Comparison of ENCODE assay signal across 31 cellular contexts in the genomic region with DNA sequence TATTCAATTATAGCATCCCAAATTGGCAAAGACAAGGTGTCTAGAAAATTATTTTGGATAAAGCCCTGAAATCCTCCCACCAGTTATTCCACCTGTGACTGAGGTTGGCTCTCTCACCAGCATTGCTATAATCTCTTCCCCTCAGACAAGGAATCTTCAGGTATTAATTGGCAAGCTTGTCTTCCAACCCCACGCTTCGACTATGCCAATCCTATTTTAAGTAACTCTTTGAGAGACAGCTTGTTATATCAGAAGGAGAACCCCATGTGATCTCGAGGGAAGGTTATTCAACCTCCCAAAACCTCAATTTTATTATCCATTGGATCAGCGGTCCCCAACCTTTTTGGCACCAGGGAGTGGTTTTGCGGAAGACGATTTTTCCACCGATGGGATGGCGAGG.
"Had no signal": no experiment of that assay in that cellular context is flagged by ENCODE, and none has a peak within 500 bp of the region (broad histone marks: within the 10 kb centered on the region; RNA-seq: fewer than 3 reads in every experiment).

No MANE protein-coding gene starts in this region.

- H3K9me3 Mint-ChIP-seq: activated CD4-positive, alpha-beta memory T cell treated with anti-CD3 and anti-CD28 coated beads for 36 hours; activated CD4-positive, alpha-beta T cell treated with anti-CD3 and anti-CD28 coated beads, Interleukin-2, amount 10 ng/mL, durations not matched to agents 24 days and 14 days; activated naive CD4-positive, alpha-beta T cell treated with anti-CD3 and anti-CD28 coated beads, Interleukin-2, amount 10 ng/mL, durations not matched to agents 7 days and 5 days; activated naive CD4-positive, alpha-beta T cell treated with anti-CD3 and anti-CD28 coated beads, Interleukin-2, amount 50 U/mL, for 72 hours; activated naive CD8-positive, alpha-beta T cell treated with anti-CD3 and anti-CD28 coated beads, Interleukin-2, amount 10 ng/mL, durations not matched to agents 7 days and 5 days; activated T-helper 1 cell treated with anti-CD3 and anti-CD28 coated beads, Interleukin-12 subunit alpha, Interleukin-12 subunit beta, Interleukin-2, Interleukin-4 antibody, amounts not matched to agents 30 ng/mL and 10 ng/mL and 1 ng/mL, durations not matched to agents 14 hours and 24 hours and 36 hours; activated T-helper 2 cell treated with anti-CD3 and anti-CD28 coated beads, Interferon-gamma antibody, Interleukin-2, Interleukin-4, amounts not matched to agents 10 μg/mL and 5 μg/mL and 100 μg/mL, durations not matched to agents 14 hours and 24 hours and 36 hours; central memory CD8-positive, alpha-beta T cell had no signal

- H3K27me3 Mint-ChIP-seq: activated CD4-positive, alpha-beta T cell treated with anti-CD3 and anti-CD28 coated beads, Interleukin-2, amount 10 ng/mL, durations not matched to agents 24 days and 14 days; activated CD8-positive, alpha-beta memory T cell treated with anti-CD3 and anti-CD28 coated beads, Interleukin-2, amount 10 ng/mL, durations not matched to agents 7 days and 5 days had no signal

- H3K4me3 ChIP-seq: ascending aorta, breast epithelium, colonic mucosa, esophagus muscularis mucosa, gastrocnemius medialis, heart left ventricle had no signal

- H3K27me3 ChIP-seq: ascending aorta, breast epithelium, colonic mucosa, esophagus muscularis mucosa, gastrocnemius medialis, heart left ventricle had no signal

- H3K36me3 ChIP-seq: ascending aorta, breast epithelium, colonic mucosa, esophagus muscularis mucosa, gastrocnemius medialis, heart left ventricle had no signal

- ATAC-seq: activated CD4-positive, alpha-beta T cell treated with anti-CD3 and anti-CD28 coated beads for 36 hours; activated CD8-positive, alpha-beta memory T cell treated with anti-CD3 and anti-CD28 coated beads, Interleukin-2, amount 10 ng/mL, durations not matched to agents 7 days and 5 days; activated CD8-positive, alpha-beta T cell treated with anti-CD3 and anti-CD28 coated beads, Interleukin-2, amount 10 ng/mL, durations not matched to agents 7 days and 5 days; activated naive CD4-positive, alpha-beta T cell treated with anti-CD3 and anti-CD28 coated beads, Interleukin-2, amount 50 U/mL, for 72 hours; foreskin keratinocyte; gastrocnemius medialis; heart left ventricle had no signal

- H3K27ac ChIP-seq: ascending aorta, breast epithelium, colonic mucosa, esophagus muscularis mucosa, foreskin keratinocyte, gastrocnemius medialis, heart left ventricle had no signal

- H3K4me3 Mint-ChIP-seq: activated CD4-positive, alpha-beta memory T cell treated with anti-CD3 and anti-CD28 coated beads for 36 hours; activated CD4-positive, alpha-beta T cell treated with anti-CD3 and anti-CD28 coated beads for 36 hours; activated CD4-positive, alpha-beta T cell treated with anti-CD3 and anti-CD28 coated beads, Interleukin-2, amount 10 ng/mL, durations not matched to agents 24 days and 14 days; activated CD8-positive, alpha-beta memory T cell treated with anti-CD3 and anti-CD28 coated beads, Interleukin-2, amount 10 ng/mL, durations not matched to agents 7 days and 5 days; activated CD8-positive, alpha-beta T cell treated with anti-CD3 and anti-CD28 coated beads, Interleukin-2, amount 10 ng/mL, durations not matched to agents 7 days and 5 days; activated naive CD4-positive, alpha-beta T cell treated with anti-CD3 and anti-CD28 coated beads, Interleukin-2, amount 10 ng/mL, durations not matched to agents 7 days and 5 days; activated naive CD8-positive, alpha-beta T cell treated with anti-CD3 and anti-CD28 coated beads, Interleukin-2, amount 10 ng/mL, durations not matched to agents 7 days and 5 days; activated T-helper 1 cell treated with anti-CD3 and anti-CD28 coated beads, Interleukin-12 subunit alpha, Interleukin-12 subunit beta, Interleukin-2, Interleukin-4 antibody, amounts not matched to agents 30 ng/mL and 10 ng/mL and 1 ng/mL, durations not matched to agents 14 hours and 24 hours and 36 hours; brain; central memory CD8-positive, alpha-beta T cell had no signal

- H3K27ac Mint-ChIP-seq: activated CD4-positive, alpha-beta memory T cell treated with anti-CD3 and anti-CD28 coated beads for 36 hours; activated CD4-positive, alpha-beta T cell treated with anti-CD3 and anti-CD28 coated beads for 36 hours; activated CD4-positive, alpha-beta T cell treated with anti-CD3 and anti-CD28 coated beads, Interleukin-2, amount 10 ng/mL, durations not matched to agents 24 days and 14 days; activated CD8-positive, alpha-beta memory T cell treated with anti-CD3 and anti-CD28 coated beads, Interleukin-2, amount 10 ng/mL, durations not matched to agents 7 days and 5 days; activated CD8-positive, alpha-beta T cell treated with anti-CD3 and anti-CD28 coated beads, Interleukin-2, amount 10 ng/mL, durations not matched to agents 7 days and 5 days; activated naive CD4-positive, alpha-beta T cell treated with anti-CD3 and anti-CD28 coated beads, Interleukin-2, amount 10 ng/mL, durations not matched to agents 7 days and 5 days; activated naive CD4-positive, alpha-beta T cell treated with anti-CD3 and anti-CD28 coated beads, Interleukin-2, amount 50 U/mL, for 72 hours; activated naive CD8-positive, alpha-beta T cell treated with anti-CD3 and anti-CD28 coated beads, Interleukin-2, amount 10 ng/mL, durations not matched to agents 7 days and 5 days; activated T-helper 1 cell treated with anti-CD3 and anti-CD28 coated beads, Interleukin-12 subunit alpha, Interleukin-12 subunit beta, Interleukin-2, Interleukin-4 antibody, amounts not matched to agents 30 ng/mL and 10 ng/mL and 1 ng/mL, durations not matched to agents 14 hours and 24 hours and 36 hours; activated T-helper 2 cell treated with anti-CD3 and anti-CD28 coated beads, Interferon-gamma antibody, Interleukin-2, Interleukin-4, amounts not matched to agents 10 μg/mL and 5 μg/mL and 100 μg/mL, durations not matched to agents 14 hours and 24 hours and 36 hours; brain had no signal

- DNase-seq: activated CD4-positive, alpha-beta memory T cell treated with anti-CD3 and anti-CD28 coated beads for 36 hours; activated CD4-positive, alpha-beta T cell treated with anti-CD3 and anti-CD28 coated beads for 36 hours; activated CD4-positive, alpha-beta T cell treated with anti-CD3 and anti-CD28 coated beads, Interleukin-2, amount 10 ng/mL, durations not matched to agents 24 days and 14 days; activated CD4-positive, CD25-positive, alpha-beta regulatory T cell; activated CD4-positive, CD25-positive, alpha-beta regulatory T cell treated with anti-CD3 and anti-CD28 coated beads, Interleukin-2, amount 50 U/mL, for 72 hours; activated CD8-positive, alpha-beta memory T cell treated with anti-CD3 and anti-CD28 coated beads, Interleukin-2, amount 10 ng/mL, durations not matched to agents 7 days and 5 days; activated CD8-positive, alpha-beta memory T cell treated with anti-CD3 and anti-CD28 coated beads, Interleukin-2, amount 50 U/mL, for 4 hours; activated CD8-positive, alpha-beta T cell treated with anti-CD3 and anti-CD28 coated beads, Interleukin-2, amount 10 ng/mL, durations not matched to agents 7 days and 5 days; activated gamma-delta T cell; activated naive CD4-positive, alpha-beta T cell; activated naive CD4-positive, alpha-beta T cell treated with anti-CD3 and anti-CD28 coated beads, Interleukin-2, amount 10 ng/mL, durations not matched to agents 7 days and 5 days; activated naive CD8-positive, alpha-beta T cell treated with anti-CD3 and anti-CD28 coated beads, Interleukin-2, amount 10 ng/mL, durations not matched to agents 7 days and 5 days; activated T-cell treated with anti-CD3 and anti-CD28 coated beads, Interleukin-2, amount 50 U/mL, for 1 hour; activated T-cell treated with anti-CD3 and anti-CD28 coated beads, Interleukin-2, amount 50 U/mL, for 48 hours; colonic mucosa; effector CD8-positive, alpha-beta T cell; erythroblast; foreskin keratinocyte; gastrocnemius medialis; glutamatergic neuron; heart left ventricle; T-helper 2 cell had no signal

- FAIRE-seq: endometrium had no signal

- H3K4me1 ChIP-seq: ascending aorta, breast epithelium, colonic mucosa, foreskin keratinocyte, gastrocnemius medialis, heart left ventricle had no signal

- H3K4me1 Mint-ChIP-seq: activated CD4-positive, alpha-beta T cell treated with anti-CD3 and anti-CD28 coated beads for 36 hours; activated CD4-positive, alpha-beta T cell treated with anti-CD3 and anti-CD28 coated beads, Interleukin-2, amount 10 ng/mL, durations not matched to agents 24 days and 14 days; activated CD8-positive, alpha-beta memory T cell treated with anti-CD3 and anti-CD28 coated beads, Interleukin-2, amount 10 ng/mL, durations not matched to agents 7 days and 5 days; activated naive CD4-positive, alpha-beta T cell treated with anti-CD3 and anti-CD28 coated beads, Interleukin-2, amount 10 ng/mL, durations not matched to agents 7 days and 5 days; activated naive CD8-positive, alpha-beta T cell treated with anti-CD3 and anti-CD28 coated beads, Interleukin-2, amount 10 ng/mL, durations not matched to agents 7 days and 5 days; central memory CD8-positive, alpha-beta T cell had no signal

- H3K36me3 Mint-ChIP-seq: activated CD4-positive, alpha-beta memory T cell treated with anti-CD3 and anti-CD28 coated beads for 36 hours; activated CD8-positive, alpha-beta memory T cell treated with anti-CD3 and anti-CD28 coated beads, Interleukin-2, amount 10 ng/mL, durations not matched to agents 7 days and 5 days; activated naive CD4-positive, alpha-beta T cell treated with anti-CD3 and anti-CD28 coated beads, Interleukin-2, amount 10 ng/mL, durations not matched to agents 7 days and 5 days; activated naive CD4-positive, alpha-beta T cell treated with anti-CD3 and anti-CD28 coated beads, Interleukin-2, amount 50 U/mL, for 72 hours; activated naive CD8-positive, alpha-beta T cell treated with anti-CD3 and anti-CD28 coated beads, Interleukin-2, amount 10 ng/mL, durations not matched to agents 7 days and 5 days; brain had no signal
